Comparison of ENCODE assay signal across 12 cellular contexts in genomic region chr9:117494401-117495130, GRCh38.
DNase-seq lines count a peak whose midpoint lies in the region; ATAC-seq lines count a peak whose summit lies in the region.
"Had no signal": no experiment of that assay in that cellular context is flagged by ENCODE, and none has a peak within 500 bp of the region (broad histone marks: within the 10 kb centered on the region; RNA-seq: fewer than 3 reads in every experiment).

No MANE protein-coding gene starts in this region.

- peak; percentile 42 for DNase-seq in ACHN
- peak; percentile 47 for DNase-seq in NCI-H1105 (lab: John Stamatoyannopoulos, UW)
- peak; percentile 13 for DNase-seq in SW480 (ENCODE audit: low spot score)
- DNase-seq in kidney tubule cell (ENCODE audit: low spot score): peak; percentile 22
- DNase-seq in GM03348 (ENCODE audit: low spot score): no peak
- DNase-seq: activated effector memory CD4-positive, alpha-beta T cell treated with Interleukin-2 at 50 U/mL for 16 hours; SIG-M5; stimulated activated CD8-positive, alpha-beta memory T cell treated with anti-CD3 and anti-CD28 coated beads, Interleukin-4, amount 100 ng/mL, for 48 hours had no signal

- ATAC-seq in GM18511 (IDR thresholded peaks at IDR 0.05; ENCODE audit: unreplicated experiment) (no peak), HG03159 (IDR thresholded peaks at IDR 0.05; ENCODE audit: unreplicated experiment) (no peak), HG03280 (IDR thresholded peaks at IDR 0.05; ENCODE audit: unreplicated experiment) (no peak)
- ATAC-seq: activated CD4-positive, CD25-positive, alpha-beta regulatory T cell treated with anti-CD3 and anti-CD28 coated beads, Interleukin-2, amount 50 U/mL, for 24 hours had no signal

- in situ Hi-C loops in ACHN (cut with HindIII; ENCODE audit: low pct_ligation_motif_present, low pct_unique_long_range_greater_than_20kb, low sequenced_read_pairs): no loop called here
